In the genomic region with DNA sequence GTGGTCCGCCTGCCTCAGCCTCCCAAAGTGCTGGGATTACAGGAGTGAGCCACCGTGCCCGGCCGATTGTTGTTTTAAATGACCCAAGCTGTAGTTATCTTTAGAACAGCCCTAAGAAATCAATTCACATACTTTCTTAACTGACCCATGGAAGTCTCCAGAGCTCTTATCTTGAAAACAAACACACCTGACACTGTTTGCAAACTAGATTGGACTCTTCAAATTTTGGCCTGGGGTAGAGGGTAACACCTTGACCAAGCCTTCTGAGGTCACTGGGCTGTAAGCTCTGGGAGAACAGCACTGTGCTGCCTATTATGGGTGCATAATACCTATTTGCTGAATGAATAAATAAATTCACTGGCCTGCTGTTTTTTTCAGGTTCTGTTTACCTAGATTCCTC, we compare ENCODE assay signal across 25 cellular contexts.
A peak's percentile ranks its signal among the peaks of the same experiment; 100 is the strongest.
DNase-seq lines count a peak whose midpoint lies in the region; ATAC-seq, FAIRE-seq and TF ChIP-seq lines count a peak whose summit lies in the region.
"Had no signal": no experiment of that assay in that cellular context is flagged by ENCODE, and none has a peak within 500 bp of the region (broad histone marks: within the 10 kb centered on the region; RNA-seq: fewer than 3 reads in every experiment).

No MANE protein-coding gene starts in this region.

- intact Hi-C loops in right lobe of liver (cut with DNase I) (no loop called here), HepG2 (cut with micrococcal nuclease; ENCODE audit: unreplicated experiment) (no loop called here), pancreas (cut with DNase I) (no loop called here)

- no peak overlapping the region for H3K4me3 ChIP-seq in right lobe of liver
- H3K4me3 ChIP-seq in HepG2 (replicated peaks in 1 of 3; ENCODE audit: insufficient read depth in 1 of 3, low read depth in 2 of 3, low read length in 3 of 3) = no peak overlapping the region
- H3K4me3 ChIP-seq in pancreas = no peak overlapping the region
- H3K4me3 ChIP-seq: A549; BLaER1 treated with 17β-estradiol and CSF1 and Interleukin-3, amounts not matched to agents 10 nM and 100 nM; GM12878; GM23248 had no signal

- 52% methylated on average over 3 of the region's 4 CpGs for WGBS in right lobe of liver (ENCODE audit: insufficient coverage, low coverage, low lambda C conversion rate, missing lambda C conversion rate)
- 96% methylated on average over 4 of the region's 4 CpGs for WGBS in HepG2 (ENCODE audit: low lambda C conversion rate)
- WGBS in pancreas, 2 donors = 36 to 37% methylated on average over 4 of the region's 4 CpGs

- no peak for DNase-seq in right lobe of liver
- no peak for DNase-seq in HepG2 (ENCODE audit: low spot score)
- no peak for DNase-seq in left lobe of liver (ENCODE audit: low spot score)
- DNase-seq in pancreas = no peak
- no peak for DNase-seq in foreskin keratinocyte
- no peak for DNase-seq in H54 (ENCODE audit: insufficient read length, low spot score)
- no peak for DNase-seq in anterior cingulate cortex (lab: John Stamatoyannopoulos, UW)
- DNase-seq: 8988T; ACHN; AML-193; BE2C; Calu3; CD4-positive, alpha-beta T cell; CD8-positive, alpha-beta memory T cell; DMS79; EL; GDM1; GM23248; H9 had no signal

- H3K4me2 ChIP-seq in HepG2 (ENCODE audit: low read depth, low read length) = no peak overlapping the region
- H3K4me2 ChIP-seq: A549; BLaER1 treated with 17β-estradiol and CSF1 and Interleukin-3, amounts not matched to agents 10 nM and 100 nM had no signal

- H4K20me1 ChIP-seq in HepG2 (ENCODE audit: insufficient read depth, low read length) = no peaks in the 10 kb centered on the region
- H4K20me1 ChIP-seq: BLaER1 treated with 17β-estradiol and CSF1 and Interleukin-3, amounts not matched to agents 10 nM and 100 nM had no signal

- no peak overlapping the region for H3K9ac ChIP-seq in HepG2 (ENCODE audit: insufficient read depth, low read depth, low read length)
- H3K9ac ChIP-seq: BLaER1 treated with 17β-estradiol and CSF1 and Interleukin-3, amounts not matched to agents 10 nM and 100 nM; GM23248 had no signal

- CTCF ChIA-PET in HepG2 (lab: Yijun Ruan, JAX; ENCODE audit: low intra/inter-chr PET ratio, low total read pairs) = no interaction called here

- no peak for TF ChIP-seq RAD21 in HepG2 (CRISPR knock-in tag; IDR thresholded peaks at IDR 0.05)

- no peaks in the 10 kb centered on the region for H3K79me2 ChIP-seq in HepG2 (ENCODE audit: insufficient read depth, low read length)

- H3K4me1 ChIP-seq in right lobe of liver (no peaks in the 10 kb centered on the region), HepG2 (ENCODE audit: insufficient read depth, low read length) (no peaks in the 10 kb centered on the region), pancreas (no peaks in the 10 kb centered on the region), foreskin keratinocyte (no peaks in the 10 kb centered on the region)
- H3K4me1 ChIP-seq: A549; BE2C; BLaER1 treated with 17β-estradiol and CSF1 and Interleukin-3, amounts not matched to agents 10 nM and 100 nM had no signal

- H3K9me3 ChIP-seq in right lobe of liver (no peaks in the 10 kb centered on the region), HepG2 (ENCODE audit: low read length) (no peaks in the 10 kb centered on the region), pancreas (no peaks in the 10 kb centered on the region)
- H3K9me3 ChIP-seq: A549, BE2C had no signal

- H3K27me3 ChIP-seq in right lobe of liver (no peaks in the 10 kb centered on the region), HepG2 (ENCODE audit: control insufficient read depth in 1 of 2, insufficient read depth in 2 of 2, low read length in 2 of 2) (no peaks in the 10 kb centered on the region), pancreas (no peaks in the 10 kb centered on the region), foreskin keratinocyte (no peaks in the 10 kb centered on the region)
- H3K27me3 ChIP-seq: BE2C; BLaER1 treated with 17β-estradiol and CSF1 and Interleukin-3, amounts not matched to agents 10 nM and 100 nM had no signal

- H3K36me3 ChIP-seq in right lobe of liver (no peaks in the 10 kb centered on the region), HepG2 (replicated peaks in 1 of 2; ENCODE audit: control insufficient read depth in 1 of 2, insufficient read depth in 2 of 2, low read length in 2 of 2) (no peaks in the 10 kb centered on the region; a peak in 1 of 5 replicates), pancreas (no peaks in the 10 kb centered on the region)
- H3K36me3 ChIP-seq: BE2C; BLaER1 treated with 17β-estradiol and CSF1 and Interleukin-3, amounts not matched to agents 10 nM and 100 nM had no signal

- no TSS peak for BruUV-seq in HepG2 (replicated peaks; lab: Mats Ljungman, UMichigan)

- H3K27ac ChIP-seq in right lobe of liver (peak overlapping the region in 1 of 3 donors; percentile 37), HepG2 (ENCODE audit: extremely low read length, insufficient read depth, low read length) (no peak overlapping the region), pancreas (no peak overlapping the region), foreskin keratinocyte (no peak overlapping the region)
- H3K27ac ChIP-seq: A549; BLaER1 treated with 17β-estradiol and CSF1 and Interleukin-3, amounts not matched to agents 10 nM and 100 nM; GM23248 had no signal

- POLR2A ChIA-PET in HepG2 (lab: Yijun Ruan, JAX) = no interaction called here

- no peak for FAIRE-seq in HepG2 (lab: Jason Lieb, UNC)
- FAIRE-seq in pancreas (lab: Jason Lieb, UNC) = no peak
- FAIRE-seq in H54 (lab: Jason Lieb, UNC) = no peak
- FAIRE-seq: A549, GM12878, GM19239, H1 had no signal

- TF ChIP-seq CTCF in right lobe of liver (IDR thresholded peaks at IDR 0.05) (no peak), HepG2 (CRISPR knock-in tag; IDR thresholded peaks at IDR 0.05) (no peak), pancreas (IDR thresholded peaks at IDR 0.05) (no peak), foreskin keratinocyte (conservative IDR thresholded peaks at IDR 0.05) (no peak)

- ATAC-seq in right lobe of liver = peak; percentile 54 to 93 (median 65)
- ATAC-seq in HepG2 = no peak
- ATAC-seq in left lobe of liver = peak; percentile 86
- ATAC-seq in pancreas = peak; percentile 22 to 80 (median 61)
- no peak for ATAC-seq in foreskin keratinocyte
- ATAC-seq: A549, GM12878, HCT116 had no signal

- H2AFZ ChIP-seq in HepG2 (ENCODE audit: low read length) = no peak overlapping the region
- H2AFZ ChIP-seq: GM23248 had no signal

- in situ Hi-C loops in HepG2 (cut with HindIII; ENCODE audit: extremely low pct_ligation_motif_present, low pct_unique_long_range_greater_than_20kb) = no loop called here

- TF ChIP-seq POLR2A in right lobe of liver (IDR thresholded peaks at IDR 0.05) (no peak), HepG2 (IDR thresholded peaks at IDR 0.05; ENCODE audit: insufficient read depth in 1 of 2, low read depth in 2 of 2, low read length in 2 of 2) (no peak), H54 (IDR thresholded peaks at IDR 0.05; ENCODE audit: low read depth, low read length) (no peak)

- TF ChIP-seq EP300 in HepG2 (IDR thresholded peaks at IDR 0.05; ENCODE audit: low read depth in 2 of 2, low read length in 2 of 2) = no peak
- no peak for TF ChIP-seq EP300 in HepG2 (CRISPR knock-in tag; IDR thresholded peaks at IDR 0.05; ENCODE audit: borderline replicate concordance)

TF ChIP-seq in HepG2, 621 proteins besides CTCF, POLR2A, EP300 and RAD21 (continues in another document):
- no peak for TF ChIP-seq CEBPZ (IDR thresholded peaks at IDR 0.05; ENCODE audit: low read length)
- TF ChIP-seq ASH2L (IDR thresholded peaks at IDR 0.05; ENCODE audit: insufficient read length, low read depth, low read length) = no peak
- TF ChIP-seq KLF12 (CRISPR knock-in tag; IDR thresholded peaks at IDR 0.05; ENCODE audit: borderline replicate concordance) = no peak
- TF ChIP-seq, protein P1, sequence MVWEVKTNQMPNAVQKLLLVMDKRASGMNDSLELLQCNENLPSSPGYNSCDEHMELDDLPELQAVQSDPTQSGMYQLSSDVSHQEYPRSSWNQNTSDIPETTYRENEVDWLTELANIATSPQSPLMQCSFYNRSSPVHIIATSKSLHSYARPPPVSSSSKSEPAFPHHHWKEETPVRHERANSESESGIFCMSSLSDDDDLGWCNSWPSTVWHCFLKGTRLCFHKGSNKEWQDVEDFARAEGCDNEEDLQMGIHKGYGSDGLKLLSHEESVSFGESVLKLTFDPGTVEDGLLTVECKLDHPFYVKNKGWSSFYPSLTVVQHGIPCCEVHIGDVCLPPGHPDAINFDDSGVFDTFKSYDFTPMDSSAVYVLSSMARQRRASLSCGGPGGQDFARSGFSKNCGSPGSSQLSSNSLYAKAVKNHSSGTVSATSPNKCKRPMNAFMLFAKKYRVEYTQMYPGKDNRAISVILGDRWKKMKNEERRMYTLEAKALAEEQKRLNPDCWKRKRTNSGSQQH (CRISPR knock-in tag; IDR thresholded peaks at IDR 0.05; ENCODE audit: low read depth) = no peak
- no peak for TF ChIP-seq TRIM24 (CRISPR knock-in tag; IDR thresholded peaks at IDR 0.05)
- no peak for TF ChIP-seq MAFF (IDR thresholded peaks at IDR 0.05; ENCODE audit: low read depth, low read length)
- TF ChIP-seq MTA3 (CRISPR knock-in tag; IDR thresholded peaks at IDR 0.05) = no peak
- no peak for TF ChIP-seq DRAP1 (CRISPR knock-in tag; IDR thresholded peaks at IDR 0.05)

Comparison
In these comparisons a context has a peak if more than half of its experiments do, and no peak if none do; other contexts are left out.
1. ATAC-seq: peak in right lobe of liver (4 of 4), left lobe of liver (single experiment) and pancreas (4 of 4); none in HepG2 (single experiment) and foreskin keratinocyte (single experiment).